In the genomic region with DNA sequence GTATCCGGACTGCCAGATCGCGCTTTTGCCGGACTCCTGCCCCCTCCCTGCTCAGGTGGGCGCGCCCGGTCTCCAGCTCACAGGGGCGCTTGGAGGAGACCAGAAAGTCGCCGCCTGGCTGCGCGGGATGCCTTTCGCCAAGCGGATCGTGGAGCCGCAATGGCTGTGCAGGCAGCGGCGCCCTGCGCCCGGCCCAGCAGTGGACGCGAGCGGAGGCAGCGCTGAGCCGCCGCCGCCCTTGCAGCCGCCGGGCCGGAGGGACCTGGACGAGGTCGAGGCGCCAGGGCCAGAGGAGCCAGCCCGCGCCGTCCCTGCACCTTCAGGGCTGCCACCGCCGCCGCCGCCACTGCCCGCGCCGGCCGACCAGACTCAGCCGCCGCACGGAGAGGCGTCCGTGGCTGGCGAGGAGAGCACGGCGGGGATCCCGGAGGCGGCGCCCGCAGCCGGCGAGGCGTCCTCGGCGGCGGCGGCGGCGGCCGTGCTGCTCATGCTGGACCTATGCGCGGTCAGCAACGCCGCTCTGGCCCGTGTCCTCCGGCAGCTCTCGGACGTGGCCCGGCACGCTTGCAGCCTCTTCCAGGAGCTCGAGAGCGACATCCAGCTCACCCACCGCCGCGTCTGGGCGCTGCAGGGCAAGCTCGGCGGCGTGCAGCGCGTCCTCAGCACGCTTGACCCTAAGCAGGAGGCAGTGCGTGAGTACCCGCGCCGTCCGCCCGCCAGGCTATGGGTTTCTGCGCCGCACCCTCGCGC, we compare ENCODE assay signal across 8 cellular contexts. TPM values are rescaled to one million over a fixed set of nuclear protein-coding genes. Genes with fewer than 3 reads are reported as not detected.
DNase-seq lines count a peak whose midpoint lies in the region; ATAC-seq and TF ChIP-seq lines count a peak whose summit lies in the region.

No MANE protein-coding gene starts in this region.

- CTCF ChIA-PET in BJ (lab: Yijun Ruan, JAX): no interaction called here

- ATAC-seq in GM18519 (IDR thresholded peaks at IDR 0.05; ENCODE audit: low FRiP score, unreplicated experiment): no peak

- TF ChIP-seq RAD21 in neural cell (conservative IDR thresholded peaks at IDR 0.05): no peak

- H3K36me3 ChIP-seq in BJ (ENCODE audit: control insufficient read depth, insufficient read depth, low read length) (no peaks in the 10 kb centered on the region), neural cell (ENCODE audit: insufficient read depth, low read length) (no peaks in the 10 kb centered on the region)

- no peaks in the 10 kb centered on the region for H3K9me3 ChIP-seq in neural cell (ENCODE audit: low read length)

- POLR2A ChIA-PET in BJ (lab: Charles Lee): no interaction called here

- peak overlapping the region; percentile 48 for H3K9ac ChIP-seq in neural cell (ENCODE audit: low read length)

- peak overlapping the region; percentile 65 for H3K27ac ChIP-seq in epithelial cell of prostate
- H3K27ac ChIP-seq in neural cell (ENCODE audit: low read length): no peak overlapping the region

- H3F3A ChIP-seq in neural cell (ENCODE audit: insufficient read depth, low read length, poor library complexity, severe bottlenecking): no peaks in the 10 kb centered on the region

- DNase-seq in BJ (ENCODE audit: low read depth) (no peak), LoVo (ENCODE audit: low spot score) (peak; percentile 2), epithelial cell of prostate (ENCODE audit: low read depth, low spot score) (no peak), RPMI8226 (no peak), GDM1 (lab: John Stamatoyannopoulos, UW) (no peak), Kasumi-1 (lab: John Stamatoyannopoulos, UW) (no peak)

- no peaks in the 10 kb centered on the region for H3K9me2 ChIP-seq in neural cell (ENCODE audit: insufficient read depth, low read length)

- H3K4me2 ChIP-seq in neural cell (ENCODE audit: low read length): peak overlapping the region; percentile 14

- no peak overlapping the region for H2AFZ ChIP-seq in neural cell (ENCODE audit: low read depth, low read length)

- H3K27me3 ChIP-seq in BJ (ENCODE audit: control insufficient read depth, insufficient read depth, low read length) (no peaks in the 10 kb centered on the region), neural cell (ENCODE audit: insufficient read depth, low read depth, low read length) (peaks cover 22% of the 10 kb centered on the region)

- H3K79me2 ChIP-seq in neural cell (replicated peaks; ENCODE audit: insufficient read depth, low read length): no peaks in the 10 kb centered on the region

- no peaks in the 10 kb centered on the region for H4K20me1 ChIP-seq in neural cell (ENCODE audit: insufficient read depth)

- H3K4me3 ChIP-seq in BJ (ENCODE audit: low read depth, low read length): peak overlapping the region; percentile 74
- peak overlapping the region; percentile 74 for H3K4me3 ChIP-seq in neural cell (ENCODE audit: low read length)

- no peak for TF ChIP-seq EP300 in neural cell (conservative IDR thresholded peaks at IDR 0.05; ENCODE audit: poor library complexity, severe bottlenecking)

- TF ChIP-seq CTCF in BJ (IDR thresholded peaks at IDR 0.05; ENCODE audit: insufficient read depth, low read depth, low read length): no peak
- TF ChIP-seq CTCF in neural cell (IDR thresholded peaks at IDR 0.05; ENCODE audit: poor library complexity, severe bottlenecking): no peak

TF ChIP-seq in neural cell, 6 proteins besides CTCF, POLR2A, EP300 and RAD21:
- TF ChIP-seq TAF1 (IDR thresholded peaks at IDR 0.05; ENCODE audit: low read depth) (no peak), MXI1 (conservative IDR thresholded peaks at IDR 0.05; ENCODE audit: poor library complexity, severe bottlenecking) (no peak), EZH2 (IDR thresholded peaks at IDR 0.05; ENCODE audit: borderline replicate concordance, insufficient read depth, low read length, poor library complexity, severe bottlenecking) (no peak), SMC3 (conservative IDR thresholded peaks at IDR 0.05; ENCODE audit: poor library complexity) (no peak), POLR2AphosphoS5 (IDR thresholded peaks at IDR 0.05) (no peak)
- TF ChIP-seq, protein P1, sequence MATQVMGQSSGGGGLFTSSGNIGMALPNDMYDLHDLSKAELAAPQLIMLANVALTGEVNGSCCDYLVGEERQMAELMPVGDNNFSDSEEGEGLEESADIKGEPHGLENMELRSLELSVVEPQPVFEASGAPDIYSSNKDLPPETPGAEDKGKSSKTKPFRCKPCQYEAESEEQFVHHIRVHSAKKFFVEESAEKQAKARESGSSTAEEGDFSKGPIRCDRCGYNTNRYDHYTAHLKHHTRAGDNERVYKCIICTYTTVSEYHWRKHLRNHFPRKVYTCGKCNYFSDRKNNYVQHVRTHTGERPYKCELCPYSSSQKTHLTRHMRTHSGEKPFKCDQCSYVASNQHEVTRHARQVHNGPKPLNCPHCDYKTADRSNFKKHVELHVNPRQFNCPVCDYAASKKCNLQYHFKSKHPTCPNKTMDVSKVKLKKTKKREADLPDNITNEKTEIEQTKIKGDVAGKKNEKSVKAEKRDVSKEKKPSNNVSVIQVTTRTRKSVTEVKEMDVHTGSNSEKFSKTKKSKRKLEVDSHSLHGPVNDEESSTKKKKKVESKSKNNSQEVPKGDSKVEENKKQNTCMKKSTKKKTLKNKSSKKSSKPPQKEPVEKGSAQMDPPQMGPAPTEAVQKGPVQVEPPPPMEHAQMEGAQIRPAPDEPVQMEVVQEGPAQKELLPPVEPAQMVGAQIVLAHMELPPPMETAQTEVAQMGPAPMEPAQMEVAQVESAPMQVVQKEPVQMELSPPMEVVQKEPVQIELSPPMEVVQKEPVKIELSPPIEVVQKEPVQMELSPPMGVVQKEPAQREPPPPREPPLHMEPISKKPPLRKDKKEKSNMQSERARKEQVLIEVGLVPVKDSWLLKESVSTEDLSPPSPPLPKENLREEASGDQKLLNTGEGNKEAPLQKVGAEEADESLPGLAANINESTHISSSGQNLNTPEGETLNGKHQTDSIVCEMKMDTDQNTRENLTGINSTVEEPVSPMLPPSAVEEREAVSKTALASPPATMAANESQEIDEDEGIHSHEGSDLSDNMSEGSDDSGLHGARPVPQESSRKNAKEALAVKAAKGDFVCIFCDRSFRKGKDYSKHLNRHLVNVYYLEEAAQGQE (IDR thresholded peaks at IDR 0.05; ENCODE audit: borderline replicate concordance): no peak

RNA-seq across cellular contexts. Expression of a gene that starts 0.8 kb away (rescaled TPM):
- 2.2 and 2.7 TPM in 2 replicates for polyA plus RNA-seq in BJ (2011; rRNA removed)
- polyA minus RNA-seq in BJ (2011; rRNA and poly(A)+ RNA removed): 3.0 and 4.3 TPM in 2 replicates
- polyA plus RNA-seq in neural cell: 1.1 and 1.9 TPM in 2 replicates
- polyA minus RNA-seq in neural cell: 6.1 and 9.4 TPM in 2 replicates
